ENCODE assay signal across 11 cellular contexts in the genomic region with DNA sequence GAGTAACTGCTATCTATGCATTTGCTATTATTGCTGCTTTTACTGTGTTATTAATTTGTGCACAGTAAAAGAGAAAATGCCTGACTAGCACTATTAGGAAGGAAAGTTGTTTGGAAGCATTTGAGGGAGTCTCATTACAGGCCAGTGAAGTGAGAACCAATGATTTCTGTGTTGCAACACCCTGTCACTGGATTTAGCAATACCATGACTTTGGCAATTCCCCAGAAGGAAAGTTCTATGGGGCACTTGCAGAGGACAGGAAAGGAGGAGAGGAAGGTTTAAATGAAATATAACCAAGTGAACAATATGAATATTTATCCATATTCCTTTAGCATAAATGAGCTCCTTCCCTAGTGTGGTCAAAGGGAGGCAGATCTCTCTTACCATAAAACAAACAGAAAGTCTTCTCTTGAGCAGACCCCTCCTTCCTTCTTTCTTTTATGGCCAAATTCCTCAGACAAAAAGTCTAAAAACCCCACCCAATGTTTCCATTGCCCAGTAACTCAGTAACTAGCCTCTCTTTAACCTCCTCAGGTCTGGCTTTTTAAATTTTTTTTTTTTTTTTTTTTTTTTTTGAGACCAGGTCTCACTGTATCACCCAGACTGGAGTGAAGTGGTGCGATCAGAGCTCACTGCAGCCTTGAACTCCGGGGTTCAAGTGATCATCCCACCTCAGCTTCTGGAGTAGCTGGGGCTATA. TPM values are rescaled to one million over a fixed set of nuclear protein-coding genes. Genes with fewer than 3 reads are reported as not detected.
DNase-seq lines count a peak whose midpoint lies in the region; ATAC-seq and TF ChIP-seq lines count a peak whose summit lies in the region.
"Had no signal": no experiment of that assay in that cellular context is flagged by ENCODE, and none has a peak within 500 bp of the region (broad histone marks: within the 10 kb centered on the region; RNA-seq: fewer than 3 reads in every experiment).

No MANE protein-coding gene starts in this region.

- TF ChIP-seq POLR2A in gastroesophageal sphincter (IDR thresholded peaks at IDR 0.05) (no peak), prostate gland (IDR thresholded peaks at IDR 0.05) (no peak)

- DNase-seq in EL (peak; percentile 56), SK-N-MC (ENCODE audit: low read depth, low spot score) (peak; percentile 86), prostate gland (ENCODE audit: low spot score) (peak; percentile 72), T1000 (lab: John Stamatoyannopoulos, UW) (no peak), NCI-H1417 treated with DMSO at 0.1 percent for 48 hours (lab: John Stamatoyannopoulos, UW) (no peak), NCI-H524 treated with DMSO at 0.1 percent for 48 hours (lab: John Stamatoyannopoulos, UW) (no peak)
- DNase-seq: central memory CD4-positive, alpha-beta T cell; mesendoderm had no signal

- H3K27ac ChIP-seq in SK-N-MC = peak overlapping the region; percentile 27; the same call in 1 of the 2 replicates
- peak overlapping the region in 3 of 4 donors; percentile 45 to 78 (median 74) for H3K27ac ChIP-seq in gastroesophageal sphincter
- no peak overlapping the region for H3K27ac ChIP-seq in prostate gland

- H3K27me3 ChIP-seq in gastroesophageal sphincter (no peaks in the 10 kb centered on the region), prostate gland (replicated peaks; ENCODE audit: insufficient read depth) (no peaks in the 10 kb centered on the region)

- WGBS in gastroesophageal sphincter (ENCODE audit: low coverage in 1 of 2), 2 donors = no CpG with 5 or more reads among the region's 2 CpGs
- 86% methylated on average over 2 of the region's 2 CpGs for WGBS in prostate gland

- H3K9me3 ChIP-seq in SK-N-MC (ENCODE audit: low read depth, low read length) = no peaks in the 10 kb centered on the region
- no peaks in the 10 kb centered on the region for H3K9me3 ChIP-seq in gastroesophageal sphincter
- H3K9me3 ChIP-seq in prostate gland = no peaks in the 10 kb centered on the region

- H3K4me3 ChIP-seq in SK-N-MC (no peak overlapping the region; the same call in 1 of the 2 replicates), gastroesophageal sphincter (no peak overlapping the region), prostate gland (no peak overlapping the region)

- intact Hi-C loops in prostate gland (cut with DNase I) = no loop called here

- no peak for TF ChIP-seq CTCF in gastroesophageal sphincter (IDR thresholded peaks at IDR 0.05)
- TF ChIP-seq CTCF in prostate gland (IDR thresholded peaks at IDR 0.05) = no peak

- H3K9ac ChIP-seq in SK-N-MC (ENCODE audit: insufficient read length) = no peak overlapping the region

- H3K36me3 ChIP-seq in SK-N-MC (ENCODE audit: insufficient read depth, low read length) = no peaks in the 10 kb centered on the region
- H3K36me3 ChIP-seq in gastroesophageal sphincter = no peaks in the 10 kb centered on the region
- H3K36me3 ChIP-seq in prostate gland = no peaks in the 10 kb centered on the region

- ATAC-seq in gastroesophageal sphincter (peak; percentile 60), GM18870 (IDR thresholded peaks at IDR 0.05; ENCODE audit: unreplicated experiment) (no peak)
- ATAC-seq: Panc1 had no signal

- H3K4me1 ChIP-seq in gastroesophageal sphincter (peaks cover 2 to 72% (median 24%) of the 10 kb centered on the region in 3 donors), prostate gland (replicated peaks) (peaks cover 8% of the 10 kb centered on the region)

- TF ChIP-seq EP300 in gastroesophageal sphincter (IDR thresholded peaks at IDR 0.05) = no peak

RNA-seq across cellular contexts. Expression of gene TLR5, which starts 5.5 kb away (rescaled TPM):
- total RNA-seq in gastroesophageal sphincter (10 to 100 TPM in 1 of 4 donors, 1 to 10 TPM in 3; 3.5 to 15.1 (median 6.0) TPM), prostate gland (10 to 100 TPM in 1 of 2 donors, 1 to 10 TPM in 1; 7.4 to 14.2 TPM)

Comparison
In these comparisons a context has a peak if more than half of its experiments do, and no peak if none do; other contexts are left out.
1. DNase-seq: peak in EL (single experiment), SK-N-MC (single experiment) and prostate gland (single experiment); none in T1000 (single experiment), NCI-H1417 treated with DMSO at 0.1 percent for 48 hours (single experiment) and NCI-H524 treated with DMSO at 0.1 percent for 48 hours (single experiment).
2. H3K27ac ChIP-seq: peak in SK-N-MC (single experiment) and gastroesophageal sphincter (3 of 4); none in prostate gland (0 of 2).